ENCODE assay signal across 1 cellular context in the genomic region with DNA sequence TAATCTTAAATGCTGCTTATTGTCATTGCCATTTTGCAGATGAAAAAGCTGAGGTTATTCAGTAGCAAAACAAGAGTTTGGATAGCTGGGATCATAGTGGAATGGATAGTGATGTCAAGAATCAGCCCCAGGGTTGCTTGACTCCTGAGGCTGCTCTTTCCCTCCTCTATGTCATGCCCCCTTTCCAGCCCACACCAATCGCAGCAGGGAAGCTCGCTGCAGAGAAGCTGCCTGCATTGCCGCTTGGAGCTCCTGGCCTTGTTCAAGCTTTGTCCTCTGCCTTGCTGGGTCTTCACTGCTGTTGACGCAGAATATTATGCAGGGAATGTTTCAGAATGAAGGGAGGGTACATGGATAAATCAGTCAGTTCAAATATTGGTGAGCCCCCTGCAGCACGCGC.
TF ChIP-seq lines count a peak whose summit lies in the region.

No MANE protein-coding gene starts in this region.

TF ChIP-seq in WTC11, 78 proteins besides CTCF, POLR2A, EP300 and RAD21 (continued from another document):
- TF ChIP-seq, protein P1, sequence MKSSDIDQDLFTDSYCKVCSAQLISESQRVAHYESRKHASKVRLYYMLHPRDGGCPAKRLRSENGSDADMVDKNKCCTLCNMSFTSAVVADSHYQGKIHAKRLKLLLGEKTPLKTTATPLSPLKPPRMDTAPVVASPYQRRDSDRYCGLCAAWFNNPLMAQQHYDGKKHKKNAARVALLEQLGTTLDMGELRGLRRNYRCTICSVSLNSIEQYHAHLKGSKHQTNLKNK (CRISPR knock-in tag; IDR thresholded peaks at IDR 0.05), result no peak
- TF ChIP-seq GRHL2 (CRISPR knock-in tag; IDR thresholded peaks at IDR 0.05; ENCODE audit: insufficient replicate concordance, severe bottlenecking) (no peak), ZNF396 (CRISPR knock-in tag; IDR thresholded peaks at IDR 0.05; ENCODE audit: borderline replicate concordance) (no peak), RORB (CRISPR knock-in tag; IDR thresholded peaks at IDR 0.05) (no peak), KAT7 (CRISPR knock-in tag; IDR thresholded peaks at IDR 0.05; ENCODE audit: borderline replicate concordance) (no peak), CBFB (CRISPR knock-in tag; IDR thresholded peaks at IDR 0.05; ENCODE audit: low read depth) (no peak), CREM (CRISPR knock-in tag; IDR thresholded peaks at IDR 0.05) (no peak), PRRX2 (CRISPR knock-in tag; IDR thresholded peaks at IDR 0.05) (no peak)
- TF ChIP-seq, protein P2, sequence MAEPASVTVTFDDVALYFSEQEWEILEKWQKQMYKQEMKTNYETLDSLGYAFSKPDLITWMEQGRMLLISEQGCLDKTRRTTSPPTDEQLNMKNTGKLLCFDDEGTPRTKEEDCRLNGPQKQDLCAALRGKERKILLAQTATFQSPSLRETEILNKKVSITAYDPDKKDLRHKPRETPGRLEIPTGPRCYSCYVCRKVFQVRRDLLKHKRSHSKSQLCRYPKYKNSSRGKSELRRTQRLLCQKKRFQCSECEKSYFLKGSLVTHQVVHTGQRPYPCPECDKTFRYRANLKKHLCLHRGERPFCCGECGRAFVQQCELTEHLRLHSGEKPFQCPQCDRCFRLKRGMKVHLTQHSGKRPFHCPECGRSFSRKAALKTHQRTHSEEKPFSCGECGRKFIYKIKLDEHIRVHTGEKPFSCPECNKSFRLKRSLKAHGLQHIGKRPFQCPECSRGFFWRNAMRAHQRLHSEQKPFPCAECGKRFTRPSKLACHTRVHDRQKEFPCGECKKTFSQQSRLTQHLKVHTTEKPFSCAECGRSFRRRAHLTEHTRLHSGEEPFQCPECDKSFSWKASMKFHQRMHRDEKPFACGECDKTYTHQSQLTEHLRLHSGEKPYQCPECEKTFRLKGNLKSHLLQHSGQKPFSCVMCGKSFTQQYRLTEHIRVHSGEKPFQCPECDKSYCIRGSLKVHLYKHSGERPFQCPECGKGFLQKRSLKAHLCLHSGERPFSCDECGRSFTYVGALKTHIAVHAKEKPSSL (CRISPR knock-in tag; conservative IDR thresholded peaks at IDR 0.05), result no peak
- TF ChIP-seq, protein P3, sequence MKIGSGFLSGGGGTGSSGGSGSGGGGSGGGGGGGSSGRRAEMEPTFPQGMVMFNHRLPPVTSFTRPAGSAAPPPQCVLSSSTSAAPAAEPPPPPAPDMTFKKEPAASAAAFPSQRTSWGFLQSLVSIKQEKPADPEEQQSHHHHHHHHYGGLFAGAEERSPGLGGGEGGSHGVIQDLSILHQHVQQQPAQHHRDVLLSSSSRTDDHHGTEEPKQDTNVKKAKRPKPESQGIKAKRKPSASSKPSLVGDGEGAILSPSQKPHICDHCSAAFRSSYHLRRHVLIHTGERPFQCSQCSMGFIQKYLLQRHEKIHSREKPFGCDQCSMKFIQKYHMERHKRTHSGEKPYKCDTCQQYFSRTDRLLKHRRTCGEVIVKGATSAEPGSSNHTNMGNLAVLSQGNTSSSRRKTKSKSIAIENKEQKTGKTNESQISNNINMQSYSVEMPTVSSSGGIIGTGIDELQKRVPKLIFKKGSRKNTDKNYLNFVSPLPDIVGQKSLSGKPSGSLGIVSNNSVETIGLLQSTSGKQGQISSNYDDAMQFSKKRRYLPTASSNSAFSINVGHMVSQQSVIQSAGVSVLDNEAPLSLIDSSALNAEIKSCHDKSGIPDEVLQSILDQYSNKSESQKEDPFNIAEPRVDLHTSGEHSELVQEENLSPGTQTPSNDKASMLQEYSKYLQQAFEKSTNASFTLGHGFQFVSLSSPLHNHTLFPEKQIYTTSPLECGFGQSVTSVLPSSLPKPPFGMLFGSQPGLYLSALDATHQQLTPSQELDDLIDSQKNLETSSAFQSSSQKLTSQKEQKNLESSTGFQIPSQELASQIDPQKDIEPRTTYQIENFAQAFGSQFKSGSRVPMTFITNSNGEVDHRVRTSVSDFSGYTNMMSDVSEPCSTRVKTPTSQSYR (CRISPR knock-in tag; IDR thresholded peaks at IDR 0.05), result no peak
